9 cellular contexts compared by ENCODE assay signal in genomic region chrX:21658152-21658737, GRCh38. TPM values are rescaled to one million over a fixed set of nuclear protein-coding genes. Genes with fewer than 3 reads are reported as not detected.
A peak's percentile ranks its signal among the peaks of the same experiment; 100 is the strongest.
DNase-seq lines count a peak whose midpoint lies in the region; ATAC-seq and TF ChIP-seq lines count a peak whose summit lies in the region.
"Had no signal": no experiment of that assay in that cellular context is flagged by ENCODE, and none has a peak within 500 bp of the region (broad histone marks: within the 10 kb centered on the region; RNA-seq: fewer than 3 reads in every experiment).

Gene KLHL34, minus strand, starts transcription at chrX:21658330. Its CDS starts 542 bp downstream, at chrX:21657788.

- ATAC-seq in HG03175 (IDR thresholded peaks at IDR 0.05; ENCODE audit: unreplicated experiment): no peak

- no peaks in the 10 kb centered on the region for H3K36me3 ChIP-seq in ACC112 (ENCODE audit: insufficient read depth, low read length)
- H3K36me3 ChIP-seq in HUES6 (ENCODE audit: control insufficient read depth, insufficient read depth, low read length): no peaks in the 10 kb centered on the region
- no peaks in the 10 kb centered on the region for H3K36me3 ChIP-seq in uterus

- DNase-seq in cerebellum (ENCODE audit: low spot score) (peak; percentile 19), NCI-H2227 treated with DMSO at 0.1 percent for 48 hours (lab: John Stamatoyannopoulos, UW) (no peak), T1000 (lab: John Stamatoyannopoulos, UW) (no peak), uterus (no peak)
- DNase-seq: DMS53 had no signal

- H3K4me3 ChIP-seq in ACC112 (ENCODE audit: low read depth, low read length) (peak within 1 kb of the TSS; percentile 67), HUES6 (ENCODE audit: low read depth, low read length) (peak within 1 kb of the TSS; percentile 49; the same call in 1 of the 2 replicates), mononuclear cell (ENCODE audit: low read length) (peak within 1 kb of the TSS; percentile 18), uterus (no peak within 1 kb of the TSS)

- H3K9me3 ChIP-seq in HUES6 (ENCODE audit: control insufficient read depth, insufficient read depth, low read depth, low read length) (no peaks in the 10 kb centered on the region), mononuclear cell (ENCODE audit: low read depth, low read length) (no peaks in the 10 kb centered on the region), uterus (no peaks in the 10 kb centered on the region)

- no peak for TF ChIP-seq POLR2A in uterus (IDR thresholded peaks at IDR 0.05)

- H3K27ac ChIP-seq in ACC112 (ENCODE audit: low read depth, low read length) (no peak within 1 kb of the TSS), HUES6 (ENCODE audit: low read depth, low read length) (no peak within 1 kb of the TSS), uterus (no peak within 1 kb of the TSS)

- no peaks in the 10 kb centered on the region for H3K4me1 ChIP-seq in ACC112 (ENCODE audit: control insufficient read depth, insufficient read depth, low read length, unreplicated experiment)
- no peaks in the 10 kb centered on the region for H3K4me1 ChIP-seq in HUES6 (ENCODE audit: control insufficient read depth, insufficient read depth, low read length)
- H3K4me1 ChIP-seq in mononuclear cell (ENCODE audit: insufficient read depth, low read length): no peaks in the 10 kb centered on the region
- H3K4me1 ChIP-seq in uterus: no peaks in the 10 kb centered on the region

- no peaks in the 10 kb centered on the region for H3K79me2 ChIP-seq in ACC112 (ENCODE audit: control insufficient read depth, insufficient read depth, low read length, unreplicated experiment)

- TF ChIP-seq CTCF in uterus (IDR thresholded peaks at IDR 0.05): no peak

- peaks cover 29% of the 10 kb centered on the region; the same call in 1 of the 2 replicates for H3K27me3 ChIP-seq in ACC112 (ENCODE audit: insufficient read depth, low read length)
- no peaks in the 10 kb centered on the region; the same call in 1 of the 2 replicates for H3K27me3 ChIP-seq in HUES6 (ENCODE audit: control insufficient read depth, insufficient read depth, low read length)
- H3K27me3 ChIP-seq in mononuclear cell (ENCODE audit: insufficient read depth, low read length): peaks cover 8% of the 10 kb centered on the region
- H3K27me3 ChIP-seq in uterus: peaks cover 0 to 5% of the 10 kb centered on the region in 2 donors

- H3K9ac ChIP-seq in HUES6 (ENCODE audit: low read length): no peak within 1 kb of the TSS

- H2AFZ ChIP-seq in ACC112 (ENCODE audit: low read length, unreplicated experiment): peak within 1 kb of the TSS; percentile 25

- intact Hi-C loops in uterus (cut with DNase I; ENCODE audit: low total_unique reads): no loop called here

RNA-seq across cellular contexts. Expression of gene KLHL34, which starts in this region (rescaled TPM):
- total RNA-seq in cerebellum (0.09 TPM), mononuclear cell (0.21 TPM), uterus (under 1 TPM in 1 of 4 donors, not detected in 3; 0.21 TPM)

Comparison
In these comparisons a context has a peak if more than half of its experiments do, and no peak if none do; other contexts are left out.
1. Peak in DNase-seq in cerebellum; RNA of the gene not detected or under 1 TPM.
2. H3K4me3 ChIP-seq: peak in ACC112 (single experiment), HUES6 (single experiment) and mononuclear cell (single experiment); none in uterus (0 of 2).